In the genomic region with DNA sequence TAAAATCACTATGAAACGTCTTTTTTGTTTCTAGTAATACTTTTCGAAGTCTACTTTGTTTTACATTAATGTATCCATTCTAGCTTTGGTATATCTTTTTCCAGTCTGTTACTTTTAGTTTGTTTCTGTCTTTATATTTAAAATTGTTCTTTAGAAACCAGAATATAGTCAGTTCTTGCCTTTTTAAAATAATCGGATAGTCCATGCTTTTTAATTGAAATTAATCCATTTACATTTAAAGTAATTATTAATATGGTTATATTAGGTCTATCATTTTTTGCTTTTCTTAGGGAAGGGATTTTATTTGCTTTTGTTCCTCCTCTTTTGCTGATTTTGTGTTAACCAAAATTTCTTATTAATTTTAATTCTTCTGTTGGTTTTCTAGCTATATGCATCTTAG, we compare ENCODE assay signal across 25 cellular contexts.
"Had no signal": no experiment of that assay in that cellular context is flagged by ENCODE, and none has a peak within 500 bp of the region (broad histone marks: within the 10 kb centered on the region; RNA-seq: fewer than 3 reads in every experiment).

No MANE protein-coding gene starts in this region.

- H3K27me3 ChIP-seq: Peyer's patch, SJCRH30 had no signal

- H3K27me3 Mint-ChIP-seq: IgD-negative memory B cell had no signal

- H3K4me3 ChIP-seq: PC-9, Peyer's patch, SJCRH30 had no signal

- H3K4me2 ChIP-seq: PC-9 had no signal

- H3K27ac ChIP-seq: HL-60, PC-9, Peyer's patch, SJCRH30 had no signal

- FAIRE-seq: HTR-8/SVneo had no signal

- H3K9me3 Mint-ChIP-seq: IgD-negative memory B cell had no signal

- DNase-seq: Karpas-422; KBM-7; MM.1S; NCI-H1092 treated with DMSO at 0.1 percent for 48 hours; NCI-H1436; NCI-H187; NCI-H2029; NCI-H2081 treated with DMSO at 0.1 percent for 48 hours; NCI-H2171; NCI-H226; NCI-H446; NCI-H510A; NCI-H524 treated with DMSO at 0.1 percent for 48 hours; NCI-H69; NCI-H774; NK-92 treated with Interleukin-12 subunit alpha and Interleukin-12 subunit beta, amount 100 ng/mL, for 24 hours; PC-9; Peyer's patch; SHP77 treated with DMSO at 0.1 percent for 48 hours; SJCRH30 had no signal

- H2AFZ ChIP-seq: PC-9 had no signal

- H3K4me1 ChIP-seq: Peyer's patch had no signal

- ATAC-seq: Right ventricle myocardium inferior, SK-N-SH treated with all-trans-retinoic acid at 6 μM for 48 hours had no signal

- H3K36me3 ChIP-seq: Peyer's patch, SJCRH30 had no signal
